Comparison of ENCODE assay signal across 8 cellular contexts in genomic region chr14:103188691-103189480, GRCh38.
A peak's percentile ranks its signal among the peaks of the same experiment; 100 is the strongest.
DNase-seq lines count a peak whose midpoint lies in the region; ATAC-seq and TF ChIP-seq lines count a peak whose summit lies in the region.

No MANE protein-coding gene starts in this region.

- peak overlapping the region; percentile 61 for H3K4me3 Mint-ChIP-seq in progenitor cell of endocrine pancreas (ENCODE audit: low read depth)

- no peaks in the 10 kb centered on the region for H3K9me3 Mint-ChIP-seq in progenitor cell of endocrine pancreas (ENCODE audit: low read depth)

- no peak overlapping the region for H3K27ac Mint-ChIP-seq in progenitor cell of endocrine pancreas

- H3K4me3 ChIP-seq in gastroesophageal sphincter: peak overlapping the region; percentile 13 to 52

- TF ChIP-seq POLR2A in gastroesophageal sphincter (IDR thresholded peaks at IDR 0.05): no peak

- no peak for TF ChIP-seq EP300 in gastroesophageal sphincter (IDR thresholded peaks at IDR 0.05)

- peak in 3 of 4 experiments; percentile 30 to 66 (median 55) for TF ChIP-seq CTCF in gastroesophageal sphincter (IDR thresholded peaks at IDR 0.05)
- TF ChIP-seq CTCF in progenitor cell of endocrine pancreas (IDR thresholded peaks at IDR 0.05; ENCODE audit: unreplicated experiment): peak; percentile 56

- peak; percentile 50 for DNase-seq in ELR (ENCODE audit: low read depth)
- peak; percentile 21 for DNase-seq in activated CD8-positive, alpha-beta memory T cell treated with anti-CD3 and anti-CD28 coated beads, Interleukin-2, amount 50 U/mL, for 4 hours
- peak; percentile 46 for DNase-seq in progenitor cell of endocrine pancreas (ENCODE audit: low spot score, unreplicated experiment)
- DNase-seq in NCI-H1048 (lab: John Stamatoyannopoulos, UW): no peak

- peak; percentile 40 for ATAC-seq in gastroesophageal sphincter
- no peak for ATAC-seq in GM18519 (IDR thresholded peaks at IDR 0.05; ENCODE audit: low FRiP score, unreplicated experiment)
- no peak for ATAC-seq in HG03354 (IDR thresholded peaks at IDR 0.05; ENCODE audit: poor library complexity, severe bottlenecking, unreplicated experiment)
- no peak for ATAC-seq in GM21529 (IDR thresholded peaks at IDR 0.05; ENCODE audit: unreplicated experiment)

- WGBS in gastroesophageal sphincter (ENCODE audit: low coverage in 1 of 2), 2 donors: 25 to 60% methylated on average over 2 of the region's 68 CpGs

- H3K27me3 ChIP-seq in gastroesophageal sphincter: peaks cover 41% of the 10 kb centered on the region

- peaks cover 0 to 31% (median 8%) of the 10 kb centered on the region in 3 donors for H3K4me1 ChIP-seq in gastroesophageal sphincter

- no peaks in the 10 kb centered on the region for H3K36me3 Mint-ChIP-seq in progenitor cell of endocrine pancreas (ENCODE audit: insufficient read depth)

- no peaks in the 10 kb centered on the region for H3K36me3 ChIP-seq in gastroesophageal sphincter

- H3K27ac ChIP-seq in gastroesophageal sphincter: peak overlapping the region in 2 of 4 donors; percentile 19 to 69

- peaks cover 25% of the 10 kb centered on the region for H3K4me1 Mint-ChIP-seq in progenitor cell of endocrine pancreas (ENCODE audit: low read depth)

- peaks cover 16% of the 10 kb centered on the region for H3K27me3 Mint-ChIP-seq in progenitor cell of endocrine pancreas

- H3K9me3 ChIP-seq in gastroesophageal sphincter: peaks cover 0 to 4% (median 0%) of the 10 kb centered on the region in 3 donors
